20 cellular contexts compared by ENCODE assay signal in genomic region chr6:152723398-152723797, GRCh38. TPM values are rescaled to one million over a fixed set of nuclear protein-coding genes. Genes with fewer than 3 reads are reported as not detected.
DNase-seq lines count a peak whose midpoint lies in the region; ATAC-seq, FAIRE-seq and TF ChIP-seq lines count a peak whose summit lies in the region.
"Had no signal": no experiment of that assay in that cellular context is flagged by ENCODE, and none has a peak within 500 bp of the region (broad histone marks: within the 10 kb centered on the region; RNA-seq: fewer than 3 reads in every experiment).

No MANE protein-coding gene starts in this region.

- POLR2A ChIA-PET in A549 (lab: Yijun Ruan, JAX) = no interaction called here

- 0% methylated on average over 1 of the region's 1 CpG for WGBS in A549 (ENCODE audit: missing lambda C conversion rate)
- WGBS in esophagus muscularis mucosa = 71% methylated on average over 1 of the region's 1 CpG

- no peak for TF ChIP-seq EP300 in A549 (IDR thresholded peaks at IDR 0.05)
- TF ChIP-seq EP300 in esophagus muscularis mucosa (IDR thresholded peaks at IDR 0.05) = no peak

- ATAC-seq in A549 (0 out of 6 replicates have a peak, but pooled peaks of 1 of the 2 experiments have one; percentile 54), HG02840 (IDR thresholded peaks at IDR 0.05; ENCODE audit: low FRiP score, unreplicated experiment) (no peak), Right ventricle myocardium inferior (no peak)
- ATAC-seq: heart right ventricle, pancreas had no signal

- TF ChIP-seq POLR2A in A549 (IDR thresholded peaks at IDR 0.05; ENCODE audit: low read length) = no peak
- TF ChIP-seq POLR2A in esophagus muscularis mucosa (IDR thresholded peaks at IDR 0.05; ENCODE audit: low read depth) = no peak

- H3K4me3 ChIP-seq in A549 = no peak overlapping the region
- no peak overlapping the region for H3K4me3 ChIP-seq in foreskin fibroblast (ENCODE audit: low read depth in 1 of 2, low read length in 2 of 2)
- no peak overlapping the region for H3K4me3 ChIP-seq in esophagus muscularis mucosa
- H3K4me3 ChIP-seq: heart right ventricle, pancreas, spleen had no signal

- H3K36me3 ChIP-seq in esophagus muscularis mucosa = peaks cover 0 to 6% (median 0%) of the 10 kb centered on the region in 4 donors
- H3K36me3 ChIP-seq: pancreas had no signal

- FAIRE-seq in A549 (lab: Jason Lieb, UNC) = no peak
- FAIRE-seq in frontal cortex (lab: Jason Lieb, UNC) = no peak
- FAIRE-seq: pancreas had no signal

- TF ChIP-seq RAD21 in A549 (conservative IDR thresholded peaks at IDR 0.05 in 1 of 2, IDR thresholded peaks at IDR 0.05 in 1 of 2) = no peak

- no peak overlapping the region; a peak in 1 of 6 replicates for H3K27ac ChIP-seq in A549
- no peak overlapping the region for H3K27ac ChIP-seq in esophagus muscularis mucosa (replicated peaks in 1 of 4)
- H3K27ac ChIP-seq: heart right ventricle, pancreas, spleen had no signal

- H3K27me3 ChIP-seq in esophagus muscularis mucosa = no peaks in the 10 kb centered on the region
- H3K27me3 ChIP-seq: heart right ventricle, spleen had no signal

- intact Hi-C loops in esophagus muscularis mucosa (cut with DNase I) = no loop called here
- intact Hi-C loops in Right ventricle myocardium inferior (cut with DNase I) = no loop called here

- H3K9me3 ChIP-seq in A549 (no peaks in the 10 kb centered on the region), esophagus muscularis mucosa (no peaks in the 10 kb centered on the region)
- H3K9me3 ChIP-seq: heart right ventricle, pancreas, spleen had no signal

- DNase-seq in A549 (ENCODE audit: low read depth in 1 of 2, low spot score in 1 of 2) (peak in 1 of 2 experiments; percentile 7), HCEC 1CT (peak; percentile 68), amniotic epithelial cell (ENCODE audit: low read depth) (peak; percentile 1), foreskin fibroblast (peak; percentile 12 to 27), esophagus muscularis mucosa (ENCODE audit: extremely low spot score) (no peak), Right ventricle myocardium inferior (ENCODE audit: missing footprints) (no peak), frontal cortex (ENCODE audit: low spot score in 2 of 2) (no peak)
- DNase-seq: ACHN; activated CD4-positive, alpha-beta T cell treated with anti-CD3 and anti-CD28 coated beads for 4 hours; activated naive CD4-positive, alpha-beta T cell treated with anti-CD3 and anti-CD28 coated beads, Interleukin-2, amount 50 U/mL, for 16 hours; central memory CD4-positive, alpha-beta T cell; COR-L47; GDM1; heart right ventricle; NCI-H1105; pancreas; Right ventricle myocardium superior; spleen; stimulated activated naive CD4-positive, alpha-beta T cell had no signal

- TF ChIP-seq CTCF in A549 (IDR thresholded peaks at IDR 0.05) (no peak), foreskin fibroblast (IDR thresholded peaks at IDR 0.05; ENCODE audit: low read depth, low read length) (no peak), esophagus muscularis mucosa (IDR thresholded peaks at IDR 0.05) (no peak)

- CTCF ChIA-PET in A549 (lab: Yijun Ruan, JAX) = no interaction called here

- peak overlapping the region; percentile 32; the same call in 2 of the 3 replicates for H3K4me2 ChIP-seq in A549

- H3K4me1 ChIP-seq in A549 (0 out of 3 replicates have a peak, but pooled peaks cover 7% of the 10 kb centered on the region), esophagus muscularis mucosa (no peaks in the 10 kb centered on the region)
- H3K4me1 ChIP-seq: pancreas, spleen had no signal

TF ChIP-seq in A549, 52 proteins besides CTCF, POLR2A, EP300 and RAD21:
- 0 out of 2 replicates have a peak, but pooled peaks have one; percentile 17 for TF ChIP-seq JUNB (IDR thresholded peaks at IDR 0.05)
- TF ChIP-seq MAFK (IDR thresholded peaks at IDR 0.05; ENCODE audit: partially characterized antibody) = no peak

RNA-seq across cellular contexts. Expression of gene MYCT1, which starts 25.7 kb away (rescaled TPM):
- polyA plus RNA-seq in A549 (2011; rRNA removed) = 0.04 and 0.05 TPM in 2 replicates
- polyA plus RNA-seq in A549 (2012; cell fraction: cytosol; rRNA removed) = not detected in 2 replicates
- not detected in 2 replicates for polyA plus RNA-seq in A549 (2012; cell fraction: nucleus; rRNA removed)
- polyA plus RNA-seq in A549 (2017; fragmentation: RNase III; extraction: RNeasy Plus Mini Kit Qiagen cat#74134 plus additional on column Dnase treatment) = not detected in 3 replicates
- not detected in 2 replicates for polyA minus RNA-seq in A549 (2011; rRNA and poly(A)+ RNA removed)
- total RNA-seq in esophagus muscularis mucosa = 10 to 100 TPM in 2 of 4 donors, 1 to 10 TPM in 2; 7.5 to 13.3 (median 10.6) TPM
- total RNA-seq in Right ventricle myocardium inferior = 17.6 TPM
- total RNA-seq in frontal cortex = 4.5 TPM

RNA-seq across cellular contexts. Expression of gene VIP, which starts 27.2 kb away (rescaled TPM):
- polyA plus RNA-seq in A549 (2011; rRNA removed) (0.31 and 0.60 TPM in 2 replicates), A549 (2017; fragmentation: RNase III; extraction: RNeasy Plus Mini Kit Qiagen cat#74134 plus additional on column Dnase treatment) (not detected in 3 replicates)
- polyA plus RNA-seq in A549 (2012; cell fraction: cytosol; rRNA removed) = not detected in 2 replicates
- polyA plus RNA-seq in A549 (2012; cell fraction: nucleus; rRNA removed) = not detected in 2 replicates
- polyA minus RNA-seq in A549 (2011; rRNA and poly(A)+ RNA removed) = not detected in 2 replicates
- total RNA-seq in esophagus muscularis mucosa (10 to 100 TPM; 17.0 to 49.4 (median 22.8) TPM), Right ventricle myocardium inferior (0.41 TPM), frontal cortex (4.1 TPM)

Comparison
In these comparisons a context has a peak if more than half of its experiments do, and no peak if none do; other contexts are left out.
1. DNase-seq: peak in HCEC 1CT (single experiment), amniotic epithelial cell (single experiment) and foreskin fibroblast (2 of 2); none in esophagus muscularis mucosa (single experiment), Right ventricle myocardium inferior (single experiment) and frontal cortex (0 of 2).